ENCODE assay signal across 27 cellular contexts in genomic region chr10:51918451-51918850, GRCh38.
A peak's percentile ranks its signal among the peaks of the same experiment; 100 is the strongest.
DNase-seq lines count a peak whose midpoint lies in the region; ATAC-seq and TF ChIP-seq lines count a peak whose summit lies in the region.
"Had no signal": no experiment of that assay in that cellular context is flagged by ENCODE, and none has a peak within 500 bp of the region (broad histone marks: within the 10 kb centered on the region; RNA-seq: fewer than 3 reads in every experiment).

No MANE protein-coding gene starts in this region.

- peaks cover 3% of the 10 kb centered on the region; the same call in 1 of the 2 replicates for H3K27me3 Mint-ChIP-seq in HFFc6 (ENCODE audit: insufficient read depth)
- H3K27me3 Mint-ChIP-seq in nephron (ENCODE audit: low read depth), result no peaks in the 10 kb centered on the region
- H3K27me3 Mint-ChIP-seq in activated T-helper 2 cell treated with anti-CD3 and anti-CD28 coated beads, Interferon-gamma antibody, Interleukin-2, Interleukin-4, amounts not matched to agents 10 μg/mL and 5 μg/mL and 100 μg/mL, durations not matched to agents 14 hours and 24 hours and 36 hours (ENCODE audit: low read depth), result peaks cover 2% of the 10 kb centered on the region
- H3K27me3 Mint-ChIP-seq: activated CD4-positive, alpha-beta memory T cell treated with anti-CD3 and anti-CD28 coated beads for 36 hours had no signal

- H3K9me3 Mint-ChIP-seq in HFFc6, result no peaks in the 10 kb centered on the region
- no peaks in the 10 kb centered on the region for H3K9me3 Mint-ChIP-seq in nephron
- no peaks in the 10 kb centered on the region for H3K9me3 Mint-ChIP-seq in activated T-helper 2 cell treated with anti-CD3 and anti-CD28 coated beads, Interferon-gamma antibody, Interleukin-2, Interleukin-4, amounts not matched to agents 10 μg/mL and 5 μg/mL and 100 μg/mL, durations not matched to agents 14 hours and 24 hours and 36 hours
- H3K9me3 Mint-ChIP-seq: activated CD4-positive, alpha-beta memory T cell treated with anti-CD3 and anti-CD28 coated beads for 36 hours had no signal

- no peaks in the 10 kb centered on the region for H3K36me3 Mint-ChIP-seq in HFFc6 (ENCODE audit: low read depth)
- no peaks in the 10 kb centered on the region for H3K36me3 Mint-ChIP-seq in nephron (ENCODE audit: low read depth)
- H3K36me3 Mint-ChIP-seq in activated T-helper 2 cell treated with anti-CD3 and anti-CD28 coated beads, Interferon-gamma antibody, Interleukin-2, Interleukin-4, amounts not matched to agents 10 μg/mL and 5 μg/mL and 100 μg/mL, durations not matched to agents 14 hours and 24 hours and 36 hours (ENCODE audit: low read depth), result no peaks in the 10 kb centered on the region
- H3K36me3 Mint-ChIP-seq: activated CD4-positive, alpha-beta memory T cell treated with anti-CD3 and anti-CD28 coated beads for 36 hours had no signal

- DNase-seq in HFFc6 (no peak), caudate nucleus (lab: John Stamatoyannopoulos, UW) (no peak), Right ventricle myocardium superior (no peak)
- no peak for DNase-seq in activated T-helper 2 cell treated with anti-CD3 and anti-CD28 coated beads, Interferon-gamma antibody, Interleukin-2, Interleukin-4, amounts not matched to agents 10 μg/mL and 5 μg/mL and 100 μg/mL, durations not matched to agents 14 hours and 24 hours and 36 hours (ENCODE audit: low spot score)
- DNase-seq: activated CD4-positive, alpha-beta memory T cell treated with anti-CD3 and anti-CD28 coated beads for 36 hours; activated CD4-positive, alpha-beta T cell treated with anti-CD3 and anti-CD28 coated beads for 1 hour; activated naive CD4-positive, alpha-beta T cell treated with anti-CD3 and anti-CD28 coated beads, Interleukin-2, amount 50 U/mL, for 16 hours; colonic mucosa; DMS53; effector memory CD4-positive, alpha-beta T cell; glutamatergic neuron; GOT3; Karpas-422; left colon; mammary epithelial cell; NCI-H1417; NCI-H2029; NCI-H526 treated with DMSO at 0.1 percent for 48 hours; PC-9; psoas muscle; sigmoid colon; stimulated activated CD4-positive, alpha-beta T cell treated with anti-CD3 and anti-CD28 coated beads, Interleukin-4, amount 100 ng/mL, for 1 hour had no signal

- H3K4me3 Mint-ChIP-seq in HFFc6, result peak overlapping the region; percentile 8; the same call in 1 of the 2 replicates
- H3K4me3 Mint-ChIP-seq in nephron, result no peak overlapping the region
- no peak overlapping the region for H3K4me3 Mint-ChIP-seq in activated T-helper 2 cell treated with anti-CD3 and anti-CD28 coated beads, Interferon-gamma antibody, Interleukin-2, Interleukin-4, amounts not matched to agents 10 μg/mL and 5 μg/mL and 100 μg/mL, durations not matched to agents 14 hours and 24 hours and 36 hours (ENCODE audit: low read depth)
- H3K4me3 Mint-ChIP-seq: activated CD4-positive, alpha-beta memory T cell treated with anti-CD3 and anti-CD28 coated beads for 36 hours had no signal

- intact Hi-C loops in Right ventricle myocardium superior (cut with DNase I), result no loop called here
- intact Hi-C loops in activated T-helper 2 cell treated with anti-CD3 and anti-CD28 coated beads, Interferon-gamma antibody, Interleukin-2, Interleukin-4, amounts not matched to agents 10 μg/mL and 5 μg/mL and 100 μg/mL, durations not matched to agents 14 hours and 24 hours and 36 hours (cut with micrococcal nuclease), result no loop called here

- H3K4me1 Mint-ChIP-seq in HFFc6 (ENCODE audit: low read depth) (peaks cover 11% of the 10 kb centered on the region; the same call in 1 of the 2 replicates), nephron (peaks cover 39% of the 10 kb centered on the region)
- no peaks in the 10 kb centered on the region for H3K4me1 Mint-ChIP-seq in activated T-helper 2 cell treated with anti-CD3 and anti-CD28 coated beads, Interferon-gamma antibody, Interleukin-2, Interleukin-4, amounts not matched to agents 10 μg/mL and 5 μg/mL and 100 μg/mL, durations not matched to agents 14 hours and 24 hours and 36 hours (ENCODE audit: low read depth)

- TF ChIP-seq CTCF in HFFc6 (IDR thresholded peaks at IDR 0.05) (no peak), nephron (IDR thresholded peaks at IDR 0.05; ENCODE audit: unreplicated experiment in 3 of 3) (no peak)

- H3K27ac ChIP-seq in caudate nucleus (ENCODE audit: low read depth, low read length), result peak overlapping the region; percentile 33
- H3K27ac ChIP-seq: BLaER1 treated with 17β-estradiol and CSF1 and Interleukin-3, amounts not matched to agents 10 nM and 100 nM; colonic mucosa; PC-9; psoas muscle; sigmoid colon had no signal

- ATAC-seq in GM21717 (IDR thresholded peaks at IDR 0.05; ENCODE audit: unreplicated experiment) (no peak), Right ventricle myocardium superior (ENCODE audit: poor library complexity) (no peak), HG02763 (IDR thresholded peaks at IDR 0.05; ENCODE audit: unreplicated experiment) (no peak)
- ATAC-seq: HepG2, left colon, psoas muscle had no signal

- H3K27ac Mint-ChIP-seq in HFFc6 (no peak overlapping the region), nephron (peak overlapping the region in 2 of 3 experiments; percentile 65 to 75)
- H3K27ac Mint-ChIP-seq in activated T-helper 2 cell treated with anti-CD3 and anti-CD28 coated beads, Interferon-gamma antibody, Interleukin-2, Interleukin-4, amounts not matched to agents 10 μg/mL and 5 μg/mL and 100 μg/mL, durations not matched to agents 14 hours and 24 hours and 36 hours, result no peak overlapping the region
- H3K27ac Mint-ChIP-seq: activated CD4-positive, alpha-beta memory T cell treated with anti-CD3 and anti-CD28 coated beads for 36 hours had no signal

Comparison
In these comparisons a context has a peak if more than half of its experiments do, and no peak if none do; other contexts are left out.
1. H3K27ac Mint-ChIP-seq: peak in nephron (2 of 3); none in HFFc6 (single experiment) and activated T-helper 2 cell treated with anti-CD3 and anti-CD28 coated beads, Interferon-gamma antibody, Interleukin-2, Interleukin-4, amounts not matched to agents 10 μg/mL and 5 μg/mL and 100 μg/mL, durations not matched to agents 14 hours and 24 hours and 36 hours (single experiment).